8 cellular contexts compared by ENCODE assay signal in the genomic region with DNA sequence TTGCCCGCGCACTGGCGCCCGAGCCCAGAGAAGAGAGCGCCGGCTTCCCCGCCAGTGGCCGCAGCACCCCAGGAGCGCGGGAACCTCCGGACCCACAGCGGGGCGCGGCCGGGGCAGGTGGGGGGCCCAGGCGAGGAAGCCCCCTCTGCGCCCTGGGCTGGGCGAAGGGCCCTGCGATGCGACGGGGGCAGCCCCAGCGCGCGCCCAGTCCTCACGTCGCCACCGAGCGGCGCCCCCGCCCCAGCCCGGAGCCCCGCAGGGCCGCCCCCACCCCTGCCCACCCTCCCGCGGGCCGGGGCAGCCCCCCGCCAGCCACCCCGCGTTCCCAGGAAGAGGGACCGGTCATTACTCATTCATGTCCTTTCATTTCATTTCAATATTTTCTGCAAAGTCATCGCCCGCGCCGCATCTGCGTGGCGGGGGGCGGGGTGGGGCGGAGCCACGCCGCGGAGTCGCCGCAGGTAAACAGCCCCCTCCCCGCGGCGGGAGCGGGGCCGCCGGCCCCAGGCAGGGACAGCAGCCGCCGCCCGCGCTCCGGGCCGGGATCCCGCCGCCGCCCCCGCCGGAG. TPM values are rescaled to one million over a fixed set of nuclear protein-coding genes. Genes with fewer than 3 reads are reported as not detected.
DNase-seq lines count a peak whose midpoint lies in the region; ATAC-seq and TF ChIP-seq lines count a peak whose summit lies in the region.

No MANE protein-coding gene starts in this region.

- peaks cover 8% of the 10 kb centered on the region for H3K27me3 ChIP-seq in cardiac muscle cell

- H3K9me3 ChIP-seq in cardiac muscle cell (ENCODE audit: low read depth) = no peaks in the 10 kb centered on the region

- peak overlapping the region; percentile 55 for H3K4me3 ChIP-seq in cardiac muscle cell
- H3K4me3 ChIP-seq in epithelial cell of esophagus (ENCODE audit: low read length) = peak overlapping the region; percentile 26
- peak overlapping the region; percentile 20 for H3K4me3 ChIP-seq in retinal pigment epithelial cell (ENCODE audit: low read length)

- no peaks in the 10 kb centered on the region for H3K36me3 ChIP-seq in cardiac muscle cell

- intact Hi-C loops in left ventricle myocardium superior (cut with micrococcal nuclease) = no loop called here

- H3K4me1 ChIP-seq in cardiac muscle cell (ENCODE audit: low read depth) = peaks cover 21% of the 10 kb centered on the region

- ATAC-seq in left ventricle myocardium superior (no peak), HG03432 (IDR thresholded peaks at IDR 0.05; ENCODE audit: unreplicated experiment) (no peak), GM19452 (IDR thresholded peaks at IDR 0.05; ENCODE audit: unreplicated experiment) (no peak)

- no peak overlapping the region for H3K27ac ChIP-seq in cardiac muscle cell
- peak overlapping the region; percentile 58; the same call in 1 of the 2 replicates for H3K27ac ChIP-seq in VCaP

- DNase-seq in cardiac muscle cell (ENCODE audit: low read depth in 1 of 2, low spot score in 1 of 2) (peak; percentile 39 to 49), left ventricle myocardium superior (no peak), epithelial cell of esophagus (ENCODE audit: low read depth) (peak; percentile 32), retinal pigment epithelial cell (ENCODE audit: low read depth) (no peak), activated gamma-delta T cell treated with Interleukin-2 at 50 U/mL for 16 hours (no peak)

- no peak for TF ChIP-seq CTCF in cardiac muscle cell (IDR thresholded peaks at IDR 0.05; ENCODE audit: low read depth, low read length)
- TF ChIP-seq CTCF in VCaP (conservative IDR thresholded peaks at IDR 0.05) = peak; percentile 16; the same call in 1 of the 2 replicates
- TF ChIP-seq CTCF in epithelial cell of esophagus (IDR thresholded peaks at IDR 0.05; ENCODE audit: insufficient read depth, low read depth, low read length, missing control alignments) = no peak
- TF ChIP-seq CTCF in retinal pigment epithelial cell (conservative IDR thresholded peaks at IDR 0.05; ENCODE audit: low read depth, low read length) = no peak

RNA-seq across cellular contexts. Expression of a gene that starts 0.7 kb away (rescaled TPM):
- total RNA-seq in cardiac muscle cell = 22.1 and 30.9 TPM in 2 replicates
- 6.9 and 9.5 TPM in 2 replicates for polyA plus RNA-seq in cardiac muscle cell
- total RNA-seq in left ventricle myocardium superior = 0.40 TPM

RNA-seq across cellular contexts. Expression of a gene that starts 15.9 kb away (rescaled TPM):
- total RNA-seq in cardiac muscle cell (38.3 and 50.7 TPM in 2 replicates), left ventricle myocardium superior (23.8 TPM)
- 59.6 and 72.3 TPM in 2 replicates for polyA plus RNA-seq in cardiac muscle cell

RNA-seq across cellular contexts. Expression of a gene that starts 31.0 kb away (rescaled TPM):
- total RNA-seq in cardiac muscle cell (39.4 and 54.5 TPM in 2 replicates), left ventricle myocardium superior (14.5 TPM)
- polyA plus RNA-seq in cardiac muscle cell = 29.8 and 30.2 TPM in 2 replicates

Comparison
In these comparisons a context has a peak if more than half of its experiments do, and no peak if none do; other contexts are left out.
1. DNase-seq: peak in cardiac muscle cell (2 of 2) and epithelial cell of esophagus (single experiment); none in left ventricle myocardium superior (single experiment), retinal pigment epithelial cell (single experiment) and activated gamma-delta T cell treated with Interleukin-2 at 50 U/mL for 16 hours (single experiment).
2. RNA of a gene that starts 0.7 kb away (total RNA-seq): 22.1 to 30.9 TPM in cardiac muscle cell; 0.40 TPM in left ventricle myocardium superior (single experiment); every median in the first group is over 10 times any median in the second.
3. Peak in every context shown above with its lines, with median percentiles within 50 percentile points of each other: H3K4me3 ChIP-seq.